Comparison of ENCODE assay signal across 1 cellular context in the genomic region with DNA sequence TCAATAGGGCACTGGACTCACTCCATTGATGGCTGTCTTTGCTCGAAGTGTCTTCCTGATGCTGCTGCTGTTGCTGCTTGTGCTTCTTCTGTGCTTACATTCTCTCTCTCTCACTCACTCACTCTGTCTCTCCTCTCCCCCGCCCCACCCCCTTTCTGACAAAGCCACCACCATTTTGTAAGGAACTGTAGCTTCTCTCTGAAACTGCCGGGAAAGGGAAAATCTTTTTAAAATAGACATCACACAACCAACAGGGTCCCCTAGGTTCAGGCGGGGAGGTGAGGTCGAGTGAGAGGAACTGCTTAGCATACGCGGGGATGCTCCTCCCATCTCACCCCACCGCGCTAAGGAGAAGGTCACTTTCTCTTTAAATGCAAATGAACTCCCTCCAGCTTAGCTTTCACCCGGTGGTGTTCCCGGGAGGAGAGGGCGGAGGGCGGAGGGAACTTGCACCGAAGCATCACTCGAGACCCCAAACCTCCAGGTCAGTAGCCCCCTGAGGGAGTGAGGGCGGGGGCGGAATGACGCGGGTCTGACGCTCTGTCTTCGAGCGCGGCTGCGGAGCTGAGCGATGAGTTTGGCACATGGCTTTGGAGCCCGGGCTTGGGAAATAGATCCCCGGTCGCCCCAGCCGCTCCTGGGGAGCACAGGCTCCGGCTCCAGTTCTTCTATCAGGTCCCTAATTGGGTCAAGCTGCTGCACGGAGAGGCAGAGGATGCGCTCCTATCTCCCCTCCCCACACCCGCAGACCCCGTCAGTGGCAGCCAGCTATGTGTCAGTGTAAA.
TF ChIP-seq lines count a peak whose summit lies in the region.

Gene CCDC28B (plus strand): TSS at position 370 of the 785 bp plus-strand sequence. CDS start 1,341 bp downstream, outside the sequence.

TF ChIP-seq in HepG2, 621 proteins besides CTCF, POLR2A, EP300 and RAD21 (continued from another document):
- TF ChIP-seq CAMTA2 (CRISPR knock-in tag; IDR thresholded peaks at IDR 0.05; ENCODE audit: borderline replicate concordance): no peak
- TF ChIP-seq KLF16 (CRISPR knock-in tag; IDR thresholded peaks at IDR 0.05): no peak
- TF ChIP-seq CEBPB (IDR thresholded peaks at IDR 0.05; ENCODE audit: borderline replicate concordance, low read depth, low read length): no peak
- 0 out of 2 replicates have a peak, but pooled peaks have one; percentile 25 for TF ChIP-seq PHF8 (CRISPR knock-in tag; IDR thresholded peaks at IDR 0.05)
- no peak for TF ChIP-seq IKZF4 (CRISPR knock-in tag; IDR thresholded peaks at IDR 0.05; ENCODE audit: borderline replicate concordance, low read depth, not compliant biosample characterization)
- TF ChIP-seq HNRNPL (IDR thresholded peaks at IDR 0.05; ENCODE audit: low read depth, low read length): no peak
